In the genomic region with DNA sequence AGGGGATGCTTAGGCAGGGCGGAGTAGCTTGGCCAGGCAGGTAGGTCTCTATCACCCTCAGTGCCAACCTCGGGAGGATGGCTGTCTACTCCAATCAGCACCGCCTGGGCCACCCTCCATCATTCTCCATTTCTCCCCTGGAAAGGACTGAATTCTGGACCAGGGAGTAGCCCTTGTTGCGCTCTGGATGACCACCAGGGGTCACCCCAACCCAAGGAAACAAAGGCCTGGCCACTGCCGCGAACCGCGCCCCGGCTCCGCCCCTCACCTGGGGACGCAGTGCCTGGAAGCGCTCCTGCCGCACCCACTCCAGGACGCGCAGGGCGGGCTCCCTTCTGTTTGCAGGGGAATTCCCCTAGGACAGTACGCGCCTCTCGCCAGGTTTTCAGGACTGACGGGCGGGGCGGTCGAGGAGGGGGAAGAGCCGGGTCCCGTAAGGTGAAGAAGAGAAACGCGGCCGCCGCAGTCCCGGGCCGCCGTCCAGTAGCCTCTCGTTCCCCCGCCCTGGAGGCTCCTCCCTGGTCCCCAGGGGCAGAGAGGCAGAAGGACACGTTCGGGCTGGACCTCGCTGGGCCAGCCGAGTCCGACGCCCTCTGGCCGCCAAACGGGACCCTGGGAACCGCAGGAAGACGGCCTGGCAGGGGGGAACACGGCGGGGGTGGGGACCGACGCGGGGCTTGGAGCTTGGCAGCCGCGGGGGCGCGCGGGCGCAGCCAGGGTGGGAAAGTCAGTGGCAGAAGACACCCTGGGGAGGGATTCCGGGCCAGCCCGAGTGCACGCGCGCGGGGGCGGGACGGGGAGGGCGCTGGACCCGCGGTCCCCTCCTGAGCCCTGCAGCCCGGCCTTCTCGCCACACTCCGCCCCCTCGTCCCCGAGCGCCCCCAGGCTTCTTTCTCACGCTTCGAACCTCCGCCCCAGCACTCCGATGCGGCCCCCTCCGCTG, we compare ENCODE assay signal across 1 cellular context.
TF ChIP-seq lines count a peak whose summit lies in the region.

No MANE protein-coding gene starts in this region.

TF ChIP-seq in GM12878, 131 proteins besides CTCF, POLR2A, EP300 and RAD21 (continued from another document and continues in another):
- TF ChIP-seq, protein P1, sequence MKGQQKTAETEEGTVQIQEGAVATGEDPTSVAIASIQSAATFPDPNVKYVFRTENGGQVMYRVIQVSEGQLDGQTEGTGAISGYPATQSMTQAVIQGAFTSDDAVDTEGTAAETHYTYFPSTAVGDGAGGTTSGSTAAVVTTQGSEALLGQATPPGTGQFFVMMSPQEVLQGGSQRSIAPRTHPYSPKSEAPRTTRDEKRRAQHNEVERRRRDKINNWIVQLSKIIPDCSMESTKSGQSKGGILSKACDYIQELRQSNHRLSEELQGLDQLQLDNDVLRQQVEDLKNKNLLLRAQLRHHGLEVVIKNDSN (IDR thresholded peaks at IDR 0.05; ENCODE audit: borderline replicate concordance, extremely low read length, insufficient read depth, low read depth, low read length): no peak
- no peak for TF ChIP-seq GABPA (IDR thresholded peaks at IDR 0.05; ENCODE audit: low read depth)
- peak; percentile 81 for TF ChIP-seq SMC3 (IDR thresholded peaks at IDR 0.05; ENCODE audit: borderline replicate concordance, low read length)
- TF ChIP-seq CEBPZ (IDR thresholded peaks at IDR 0.05; ENCODE audit: low read depth, low read length): no peak
- no peak for TF ChIP-seq DPF2 (IDR thresholded peaks at IDR 0.05)
- TF ChIP-seq ZZZ3 (IDR thresholded peaks at IDR 0.05; ENCODE audit: control insufficient read depth, insufficient read length, low read depth): no peak
- no peak for TF ChIP-seq JUNB (IDR thresholded peaks at IDR 0.05)
- no peak for TF ChIP-seq STAT3 (IDR thresholded peaks at IDR 0.05; ENCODE audit: low read depth, low read length)
- TF ChIP-seq NBN (IDR thresholded peaks at IDR 0.05): peak; percentile 28; the same call in 1 of the 2 replicates
- no peak for TF ChIP-seq POU2F2 (IDR thresholded peaks at IDR 0.05; ENCODE audit: borderline replicate concordance, low read depth, low read length)
- no peak for TF ChIP-seq NFYA (IDR thresholded peaks at IDR 0.05; ENCODE audit: borderline replicate concordance, low read depth, low read length)
- no peak for TF ChIP-seq SREBF2 (IDR thresholded peaks at IDR 0.05; ENCODE audit: low read length)
- TF ChIP-seq KLF5 (IDR thresholded peaks at IDR 0.05; ENCODE audit: partially characterized antibody): no peak
- no peak for TF ChIP-seq CEBPB (IDR thresholded peaks at IDR 0.05; ENCODE audit: borderline replicate concordance in 1 of 2, low read depth in 2 of 2, low read length in 2 of 2)
- TF ChIP-seq NR2F1 (conservative IDR thresholded peaks at IDR 0.05): peak; percentile 49; the same call in 1 of the 2 replicates
- TF ChIP-seq SIN3A (IDR thresholded peaks at IDR 0.05; ENCODE audit: low read depth, low read length): no peak; the same call in 1 of the 2 replicates
- no peak; the same call in 1 of the 2 replicates for TF ChIP-seq GATAD2B (conservative IDR thresholded peaks at IDR 0.05; ENCODE audit: low read depth)
- TF ChIP-seq, protein P2, sequence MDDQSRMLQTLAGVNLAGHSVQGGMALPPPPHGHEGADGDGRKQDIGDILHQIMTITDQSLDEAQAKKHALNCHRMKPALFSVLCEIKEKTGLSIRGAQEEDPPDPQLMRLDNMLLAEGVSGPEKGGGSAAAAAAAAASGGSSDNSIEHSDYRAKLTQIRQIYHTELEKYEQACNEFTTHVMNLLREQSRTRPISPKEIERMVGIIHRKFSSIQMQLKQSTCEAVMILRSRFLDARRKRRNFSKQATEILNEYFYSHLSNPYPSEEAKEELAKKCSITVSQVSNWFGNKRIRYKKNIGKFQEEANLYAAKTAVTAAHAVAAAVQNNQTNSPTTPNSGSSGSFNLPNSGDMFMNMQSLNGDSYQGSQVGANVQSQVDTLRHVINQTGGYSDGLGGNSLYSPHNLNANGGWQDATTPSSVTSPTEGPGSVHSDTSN (IDR thresholded peaks at IDR 0.05; ENCODE audit: insufficient replicate concordance, low read depth, low read length): no peak
- TF ChIP-seq BHLHE40 (IDR thresholded peaks at IDR 0.05; ENCODE audit: borderline replicate concordance in 1 of 2, low read depth in 2 of 2, low read length in 1 of 2): peak; percentile 8 to 47; a peak in 2 of 4 replicates
- TF ChIP-seq, protein P3, sequence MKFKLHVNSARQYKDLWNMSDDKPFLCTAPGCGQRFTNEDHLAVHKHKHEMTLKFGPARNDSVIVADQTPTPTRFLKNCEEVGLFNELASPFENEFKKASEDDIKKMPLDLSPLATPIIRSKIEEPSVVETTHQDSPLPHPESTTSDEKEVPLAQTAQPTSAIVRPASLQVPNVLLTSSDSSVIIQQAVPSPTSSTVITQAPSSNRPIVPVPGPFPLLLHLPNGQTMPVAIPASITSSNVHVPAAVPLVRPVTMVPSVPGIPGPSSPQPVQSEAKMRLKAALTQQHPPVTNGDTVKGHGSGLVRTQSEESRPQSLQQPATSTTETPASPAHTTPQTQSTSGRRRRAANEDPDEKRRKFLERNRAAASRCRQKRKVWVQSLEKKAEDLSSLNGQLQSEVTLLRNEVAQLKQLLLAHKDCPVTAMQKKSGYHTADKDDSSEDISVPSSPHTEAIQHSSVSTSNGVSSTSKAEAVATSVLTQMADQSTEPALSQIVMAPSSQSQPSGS (IDR thresholded peaks at IDR 0.05; ENCODE audit: low read length): no peak
- TF ChIP-seq IKZF1 (conservative IDR thresholded peaks at IDR 0.05): peak; percentile 83
- TF ChIP-seq CBFB (IDR thresholded peaks at IDR 0.05; ENCODE audit: low read depth): no peak
- TF ChIP-seq IRF5 (IDR thresholded peaks at IDR 0.05; ENCODE audit: borderline replicate concordance): no peak
- TF ChIP-seq E2F8 (IDR thresholded peaks at IDR 0.05; ENCODE audit: low read depth, partially characterized antibody): no peak
- TF ChIP-seq, protein P4, sequence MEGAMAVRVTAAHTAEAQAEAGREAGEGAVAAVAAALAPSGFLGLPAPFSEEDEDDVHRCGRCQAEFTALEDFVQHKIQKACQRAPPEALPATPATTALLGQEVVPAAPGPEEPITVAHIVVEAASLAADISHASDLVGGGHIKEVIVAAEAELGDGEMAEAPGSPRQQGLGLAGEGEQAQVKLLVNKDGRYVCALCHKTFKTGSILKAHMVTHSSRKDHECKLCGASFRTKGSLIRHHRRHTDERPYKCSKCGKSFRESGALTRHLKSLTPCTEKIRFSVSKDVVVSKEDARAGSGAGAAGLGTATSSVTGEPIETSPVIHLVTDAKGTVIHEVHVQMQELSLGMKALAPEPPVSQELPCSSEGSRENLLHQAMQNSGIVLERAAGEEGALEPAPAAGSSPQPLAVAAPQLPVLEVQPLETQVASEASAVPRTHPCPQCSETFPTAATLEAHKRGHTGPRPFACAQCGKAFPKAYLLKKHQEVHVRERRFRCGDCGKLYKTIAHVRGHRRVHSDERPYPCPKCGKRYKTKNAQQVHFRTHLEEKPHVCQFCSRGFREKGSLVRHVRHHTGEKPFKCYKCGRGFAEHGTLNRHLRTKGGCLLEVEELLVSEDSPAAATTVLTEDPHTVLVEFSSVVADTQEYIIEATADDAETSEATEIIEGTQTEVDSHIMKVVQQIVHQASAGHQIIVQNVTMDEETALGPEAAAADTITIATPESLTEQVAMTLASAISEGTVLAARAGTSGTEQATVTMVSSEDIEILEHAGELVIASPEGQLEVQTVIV (IDR thresholded peaks at IDR 0.05; ENCODE audit: borderline replicate concordance, partially characterized antibody): no peak
- no peak for TF ChIP-seq ATF7 (IDR thresholded peaks at IDR 0.05; ENCODE audit: low read depth)
- TF ChIP-seq POLR2AphosphoS2 (IDR thresholded peaks at IDR 0.05; ENCODE audit: low read depth, low read length): no peak
- TF ChIP-seq TCF3 (IDR thresholded peaks at IDR 0.05; ENCODE audit: borderline replicate concordance, insufficient read depth, low read depth, low read length): no peak
- TF ChIP-seq EGR1 (IDR thresholded peaks at IDR 0.05; ENCODE audit: borderline replicate concordance in 1 of 2, low read depth in 2 of 2, low read length in 2 of 2): 0 out of 3 replicates have a peak, but pooled peaks of 1 of the 2 experiments have one; percentile 28
- TF ChIP-seq, protein P5, sequence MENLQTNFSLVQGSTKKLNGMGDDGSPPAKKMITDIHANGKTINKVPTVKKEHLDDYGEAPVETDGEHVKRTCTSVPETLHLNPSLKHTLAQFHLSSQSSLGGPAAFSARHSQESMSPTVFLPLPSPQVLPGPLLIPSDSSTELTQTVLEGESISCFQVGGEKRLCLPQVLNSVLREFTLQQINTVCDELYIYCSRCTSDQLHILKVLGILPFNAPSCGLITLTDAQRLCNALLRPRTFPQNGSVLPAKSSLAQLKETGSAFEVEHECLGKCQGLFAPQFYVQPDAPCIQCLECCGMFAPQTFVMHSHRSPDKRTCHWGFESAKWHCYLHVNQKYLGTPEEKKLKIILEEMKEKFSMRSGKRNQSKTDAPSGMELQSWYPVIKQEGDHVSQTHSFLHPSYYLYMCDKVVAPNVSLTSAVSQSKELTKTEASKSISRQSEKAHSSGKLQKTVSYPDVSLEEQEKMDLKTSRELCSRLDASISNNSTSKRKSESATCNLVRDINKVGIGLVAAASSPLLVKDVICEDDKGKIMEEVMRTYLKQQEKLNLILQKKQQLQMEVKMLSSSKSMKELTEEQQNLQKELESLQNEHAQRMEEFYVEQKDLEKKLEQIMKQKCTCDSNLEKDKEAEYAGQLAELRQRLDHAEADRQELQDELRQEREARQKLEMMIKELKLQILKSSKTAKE (IDR thresholded peaks at IDR 0.05; ENCODE audit: low read depth, poor library complexity, severe bottlenecking): no peak
- TF ChIP-seq IRF4 (IDR thresholded peaks at IDR 0.05; ENCODE audit: low read depth, low read length): no peak
- peak; percentile 33; the same call in 1 of the 2 replicates for TF ChIP-seq RUNX3 (IDR thresholded peaks at IDR 0.05; ENCODE audit: low read length)
- no peak for TF ChIP-seq ETV6 (conservative IDR thresholded peaks at IDR 0.05 in 1 of 2, IDR thresholded peaks at IDR 0.05 in 1 of 2; ENCODE audit: borderline replicate concordance in 1 of 2, low read depth in 1 of 2)
- TF ChIP-seq FOXK2 (IDR thresholded peaks at IDR 0.05): no peak; the same call in 1 of the 2 replicates
- peak; percentile 85; the same call in 1 of the 2 replicates for TF ChIP-seq RB1 (IDR thresholded peaks at IDR 0.05; ENCODE audit: borderline replicate concordance)
- TF ChIP-seq SPI1 (IDR thresholded peaks at IDR 0.05; ENCODE audit: borderline replicate concordance, insufficient read depth, low read depth, low read length): no peak
- TF ChIP-seq YBX1 (IDR thresholded peaks at IDR 0.05): no peak
- no peak for TF ChIP-seq SMAD5 (IDR thresholded peaks at IDR 0.05; ENCODE audit: low read depth)
- TF ChIP-seq EZH2 (IDR thresholded peaks at IDR 0.05; ENCODE audit: borderline replicate concordance, control insufficient read depth, low read depth, low read length): no peak
